Comparison of ENCODE assay signal across 1 cellular context in genomic region chrX:13103111-13103913, GRCh38.
TF ChIP-seq lines count a peak whose summit lies in the region.

No MANE protein-coding gene starts in this region.

TF ChIP-seq in SK-N-SH, 30 proteins besides CTCF, POLR2A, EP300 and RAD21 (continued from another document):
- TF ChIP-seq RCOR1 (IDR thresholded peaks at IDR 0.05; ENCODE audit: low read length), result no peak
- no peak for TF ChIP-seq TCF12 (IDR thresholded peaks at IDR 0.05)
- no peak for TF ChIP-seq TEAD4 (IDR thresholded peaks at IDR 0.05; ENCODE audit: borderline replicate concordance, insufficient read depth)
TF ChIP-seq in SK-N-SH: peak in this region for 0.
